In the genomic region with DNA sequence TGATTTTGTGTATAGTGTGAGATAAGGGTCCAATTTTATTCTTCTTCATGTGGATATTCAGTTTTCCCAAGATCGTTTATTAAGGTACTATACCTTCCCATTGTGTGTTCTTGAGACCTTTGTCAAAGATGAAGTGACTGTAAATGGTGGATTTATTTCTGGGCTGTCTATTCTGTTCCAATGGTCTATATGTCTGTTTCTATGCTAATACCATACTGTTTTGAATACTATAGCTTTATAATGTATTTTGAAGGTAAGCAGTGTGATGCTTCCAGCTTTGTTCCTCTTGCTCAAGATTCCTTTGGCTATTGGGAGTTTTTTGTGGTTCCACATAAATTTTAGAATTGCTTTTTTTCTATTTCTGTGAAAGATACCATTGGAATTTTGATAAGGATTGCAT, we compare ENCODE assay signal across 9 cellular contexts. TPM values are rescaled to one million over a fixed set of nuclear protein-coding genes. Genes with fewer than 3 reads are reported as not detected.
"Had no signal": no experiment of that assay in that cellular context is flagged by ENCODE, and none has a peak within 500 bp of the region (broad histone marks: within the 10 kb centered on the region; RNA-seq: fewer than 3 reads in every experiment).

No MANE protein-coding gene starts in this region.

- H3K27ac ChIP-seq: HL-60, KMS-11 had no signal

- DNase-seq: IMR-90, KBM-7, KG1 had no signal

- FAIRE-seq: HepG2, HTR-8/SVneo had no signal

- H3K4me2 ChIP-seq: KMS-11 had no signal

- H3K9ac ChIP-seq: KMS-11 had no signal

- ATAC-seq: HepG2 had no signal

RNA-seq across cellular contexts. Expression of a gene that starts 8.7 kb away (rescaled TPM):
- total RNA-seq: HT-29 had no signal
- polyA plus RNA-seq: IgD-negative memory B cell had no signal
